ENCODE assay signal across 1 cellular context in the genomic region with DNA sequence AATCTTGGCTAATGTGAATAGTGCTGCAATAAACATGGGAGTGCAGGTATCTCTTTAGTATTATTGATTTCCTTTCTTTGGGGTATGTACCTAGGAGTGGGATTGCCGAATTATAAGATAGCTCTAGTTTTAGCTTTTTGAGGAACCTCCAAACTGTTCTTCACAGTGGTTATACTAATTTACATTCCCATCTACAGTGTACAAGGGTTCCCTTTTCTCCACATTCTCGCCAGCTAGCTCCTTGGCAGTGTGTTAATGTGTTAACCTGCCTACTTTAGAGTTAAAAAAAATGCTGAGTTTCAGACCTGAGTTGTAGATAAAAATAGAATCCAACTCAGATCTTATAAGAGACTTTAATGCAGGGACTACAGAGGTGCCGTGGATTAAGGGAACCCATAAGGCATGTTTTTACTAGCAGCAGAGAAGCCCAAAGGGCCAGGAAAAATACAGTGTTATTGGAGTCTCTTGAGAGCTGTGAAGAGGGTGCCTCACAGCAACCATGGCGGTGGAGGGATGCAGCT.
TF ChIP-seq lines count a peak whose summit lies in the region.

No MANE protein-coding gene starts in this region.

TF ChIP-seq in GM12878, 131 proteins besides CTCF, POLR2A, EP300 and RAD21:
- TF ChIP-seq MXI1 (IDR thresholded peaks at IDR 0.05; ENCODE audit: low read depth, low read length) (no peak), CBX3 (IDR thresholded peaks at IDR 0.05; ENCODE audit: borderline replicate concordance, low read depth) (no peak), TCF7 (IDR thresholded peaks at IDR 0.05; ENCODE audit: borderline replicate concordance) (no peak), ZNF217 (IDR thresholded peaks at IDR 0.05) (no peak), BCL11A (IDR thresholded peaks at IDR 0.05; ENCODE audit: low read depth, low read length) (no peak), PAX8 (IDR thresholded peaks at IDR 0.05) (no peak), EGR1 (IDR thresholded peaks at IDR 0.05; ENCODE audit: borderline replicate concordance in 1 of 2, low read depth in 2 of 2, low read length in 2 of 2) (no peak), JUND (IDR thresholded peaks at IDR 0.05; ENCODE audit: low read depth, low read length) (no peak), BMI1 (IDR thresholded peaks at IDR 0.05; ENCODE audit: borderline replicate concordance) (no peak), POU2F2 (IDR thresholded peaks at IDR 0.05; ENCODE audit: borderline replicate concordance, low read depth, low read length) (no peak), ZNF274 (IDR thresholded peaks at IDR 0.05; ENCODE audit: insufficient read depth, insufficient read length) (no peak), DPF2 (IDR thresholded peaks at IDR 0.05) (no peak)
- TF ChIP-seq, protein P1, sequence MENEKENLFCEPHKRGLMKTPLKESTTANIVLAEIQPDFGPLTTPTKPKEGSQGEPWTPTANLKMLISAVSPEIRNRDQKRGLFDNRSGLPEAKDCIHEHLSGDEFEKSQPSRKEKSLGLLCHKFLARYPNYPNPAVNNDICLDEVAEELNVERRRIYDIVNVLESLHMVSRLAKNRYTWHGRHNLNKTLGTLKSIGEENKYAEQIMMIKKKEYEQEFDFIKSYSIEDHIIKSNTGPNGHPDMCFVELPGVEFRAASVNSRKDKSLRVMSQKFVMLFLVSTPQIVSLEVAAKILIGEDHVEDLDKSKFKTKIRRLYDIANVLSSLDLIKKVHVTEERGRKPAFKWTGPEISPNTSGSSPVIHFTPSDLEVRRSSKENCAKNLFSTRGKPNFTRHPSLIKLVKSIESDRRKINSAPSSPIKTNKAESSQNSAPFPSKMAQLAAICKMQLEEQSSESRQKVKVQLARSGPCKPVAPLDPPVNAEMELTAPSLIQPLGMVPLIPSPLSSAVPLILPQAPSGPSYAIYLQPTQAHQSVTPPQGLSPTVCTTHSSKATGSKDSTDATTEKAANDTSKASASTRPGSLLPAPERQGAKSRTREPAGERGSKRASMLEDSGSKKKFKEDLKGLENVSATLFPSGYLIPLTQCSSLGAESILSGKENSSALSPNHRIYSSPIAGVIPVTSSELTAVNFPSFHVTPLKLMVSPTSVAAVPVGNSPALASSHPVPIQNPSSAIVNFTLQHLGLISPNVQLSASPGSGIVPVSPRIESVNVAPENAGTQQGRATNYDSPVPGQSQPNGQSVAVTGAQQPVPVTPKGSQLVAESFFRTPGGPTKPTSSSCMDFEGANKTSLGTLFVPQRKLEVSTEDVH (IDR thresholded peaks at IDR 0.05; ENCODE audit: low read depth, partially characterized antibody): no peak
TF ChIP-seq in GM12878: peak in this region for 0.
